In genomic region chr6:53854843-53855567, GRCh38 we compare ENCODE assay signal across 7 cellular contexts.
DNase-seq lines count a peak whose midpoint lies in the region; ATAC-seq and TF ChIP-seq lines count a peak whose summit lies in the region.

No MANE protein-coding gene starts in this region.

- TF ChIP-seq EP300 in stomach (IDR thresholded peaks at IDR 0.05) = no peak

- no peak for TF ChIP-seq CTCF in stomach (IDR thresholded peaks at IDR 0.05)

- peaks cover 4 to 18% (median 10%) of the 10 kb centered on the region in 7 donors for H3K4me1 Mint-ChIP-seq in naive thymus-derived CD4-positive, alpha-beta T cell
- H3K4me1 Mint-ChIP-seq in activated naive CD4-positive, alpha-beta T cell treated with anti-CD3 and anti-CD28 coated beads for 36 hours (ENCODE audit: low read depth) = peaks cover 11% of the 10 kb centered on the region

- H3K36me3 Mint-ChIP-seq in naive thymus-derived CD4-positive, alpha-beta T cell = peaks cover 0 to 11% (median 0%) of the 10 kb centered on the region in 5 donors
- H3K36me3 Mint-ChIP-seq in activated naive CD4-positive, alpha-beta T cell treated with anti-CD3 and anti-CD28 coated beads for 36 hours (ENCODE audit: low read depth) = no peaks in the 10 kb centered on the region

- peak overlapping the region in 1 of 10 donors; percentile 44 for H3K4me3 Mint-ChIP-seq in naive thymus-derived CD4-positive, alpha-beta T cell
- no peak overlapping the region for H3K4me3 Mint-ChIP-seq in activated naive CD4-positive, alpha-beta T cell treated with anti-CD3 and anti-CD28 coated beads for 36 hours

- ATAC-seq in GM19035 (IDR thresholded peaks at IDR 0.05; ENCODE audit: unreplicated experiment) (peak; percentile 61), HG02610 (IDR thresholded peaks at IDR 0.05; ENCODE audit: unreplicated experiment) (peak; percentile 73)
- ATAC-seq in naive thymus-derived CD4-positive, alpha-beta T cell = peak; percentile 40

- peaks cover 0 to 4% (median 0%) of the 10 kb centered on the region in 11 donors for H3K9me3 Mint-ChIP-seq in naive thymus-derived CD4-positive, alpha-beta T cell
- no peaks in the 10 kb centered on the region for H3K9me3 Mint-ChIP-seq in activated naive CD4-positive, alpha-beta T cell treated with anti-CD3 and anti-CD28 coated beads for 36 hours

- H3K27me3 Mint-ChIP-seq in naive thymus-derived CD4-positive, alpha-beta T cell = no peaks in the 10 kb centered on the region
- H3K27me3 Mint-ChIP-seq in activated naive CD4-positive, alpha-beta T cell treated with anti-CD3 and anti-CD28 coated beads for 36 hours (ENCODE audit: low read depth) = no peaks in the 10 kb centered on the region

- no peaks in the 10 kb centered on the region for H3K4me1 ChIP-seq in naive thymus-derived CD4-positive, alpha-beta T cell (ENCODE audit: control insufficient read depth in 2 of 2, insufficient read depth in 2 of 2, low read length in 2 of 2)
- H3K4me1 ChIP-seq in stomach = peaks cover 12 to 55% (median 32%) of the 10 kb centered on the region in 4 donors

- DNase-seq in HT-29 (ENCODE audit: low spot score) (peak; percentile 71), inferior parietal cortex (ENCODE audit: extremely low spot score) (no peak), stomach (no peak)
- no peak for DNase-seq in naive thymus-derived CD4-positive, alpha-beta T cell
- no peak for DNase-seq in activated naive CD4-positive, alpha-beta T cell treated with anti-CD3 and anti-CD28 coated beads for 36 hours

- WGBS in stomach, 5 donors = 42 to 73% (median 56%) methylated on average over 5 of the region's 5 CpGs

- H3K4me3 ChIP-seq in naive thymus-derived CD4-positive, alpha-beta T cell (ENCODE audit: low read length) = no peak overlapping the region
- H3K4me3 ChIP-seq in stomach = no peak overlapping the region

- no peak overlapping the region for H3K27ac ChIP-seq in naive thymus-derived CD4-positive, alpha-beta T cell (ENCODE audit: low read depth, low read length)
- H3K27ac ChIP-seq in stomach = peak overlapping the region in 1 of 5 donors; percentile 41

- TF ChIP-seq POLR2A in stomach (IDR thresholded peaks at IDR 0.05) = no peak

- no peaks in the 10 kb centered on the region for H3K36me3 ChIP-seq in naive thymus-derived CD4-positive, alpha-beta T cell (ENCODE audit: control insufficient read depth in 2 of 3, insufficient read depth in 3 of 3, low read length in 3 of 3)
- no peaks in the 10 kb centered on the region for H3K36me3 ChIP-seq in stomach

- CTCF ChIA-PET in naive thymus-derived CD4-positive, alpha-beta T cell (lab: Charles Lee) = no interaction called here
- CTCF ChIA-PET in activated naive CD4-positive, alpha-beta T cell treated with anti-CD3 and anti-CD28 coated beads for 36 hours (lab: Charles Lee) = no interaction called here

- H3K27me3 ChIP-seq in naive thymus-derived CD4-positive, alpha-beta T cell (ENCODE audit: control insufficient read depth in 2 of 2, insufficient read depth in 2 of 2, low read length in 2 of 2) = no peaks in the 10 kb centered on the region
- H3K27me3 ChIP-seq in stomach = no peaks in the 10 kb centered on the region

- intact Hi-C loops in naive thymus-derived CD4-positive, alpha-beta T cell (cut with micrococcal nuclease) = no loop called here
- intact Hi-C loops in activated naive CD4-positive, alpha-beta T cell treated with anti-CD3 and anti-CD28 coated beads for 36 hours (cut with micrococcal nuclease) = no loop called here
- intact Hi-C loops in stomach (cut with DNase I; ENCODE audit: low total_unique reads) = no loop called here

- peak overlapping the region in 1 of 9 donors; percentile 20 for H3K27ac Mint-ChIP-seq in naive thymus-derived CD4-positive, alpha-beta T cell
- no peak overlapping the region for H3K27ac Mint-ChIP-seq in activated naive CD4-positive, alpha-beta T cell treated with anti-CD3 and anti-CD28 coated beads for 36 hours

- POLR2A ChIA-PET in naive thymus-derived CD4-positive, alpha-beta T cell (lab: Charles Lee) = no interaction called here

- no peaks in the 10 kb centered on the region for H3K9me3 ChIP-seq in naive thymus-derived CD4-positive, alpha-beta T cell (ENCODE audit: control insufficient read depth in 2 of 3, low read length in 3 of 3)
- no peaks in the 10 kb centered on the region for H3K9me3 ChIP-seq in stomach
